In the genomic region with DNA sequence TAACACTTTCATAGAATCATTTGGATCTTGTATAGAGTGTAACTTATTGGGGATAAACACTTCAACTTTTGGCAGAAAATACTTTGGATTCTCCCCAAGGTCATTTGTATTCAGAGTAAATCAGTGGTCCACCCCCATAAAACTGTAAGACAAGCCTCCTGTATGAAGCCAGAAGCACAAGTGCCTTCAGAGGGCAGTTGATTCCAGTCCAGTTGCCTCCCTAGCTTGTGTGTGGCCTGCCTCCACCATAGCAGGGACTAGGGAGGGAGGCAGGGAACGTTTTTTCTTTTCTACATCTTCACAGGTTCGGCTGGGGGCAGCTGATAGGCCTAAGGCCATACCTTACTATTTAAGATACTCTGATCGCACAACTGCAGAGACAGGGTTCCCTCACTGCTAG, we compare ENCODE assay signal across 1 cellular context.
A peak's percentile ranks its signal among the peaks of the same experiment; 100 is the strongest.
TF ChIP-seq lines count a peak whose summit lies in the region.

No MANE protein-coding gene starts in this region.

TF ChIP-seq in K562, 482 proteins besides CTCF, POLR2A, EP300 and RAD21:
- TF ChIP-seq SUPT5H (IDR thresholded peaks at IDR 0.05) = peak; percentile 16; the same call in 1 of the 2 replicates
- TF ChIP-seq NR2F6 (CRISPR knock-in tag; IDR thresholded peaks at IDR 0.05) = no peak
